ENCODE assay signal across 27 cellular contexts in genomic region chr6:51846531-51846930, GRCh38.
"Had no signal": no experiment of that assay in that cellular context is flagged by ENCODE, and none has a peak within 500 bp of the region (broad histone marks: within the 10 kb centered on the region; RNA-seq: fewer than 3 reads in every experiment).

No MANE protein-coding gene starts in this region.

- H3K27me3 Mint-ChIP-seq: naive thymus-derived CD4-positive, alpha-beta T cell; natural killer cell treated with Interleukin-12 subunit alpha and Interleukin-12 subunit beta and Interleukin-15 and Interleukin-18, amount 100 ng/mL, for 72 hours; progenitor cell of endocrine pancreas; stimulated activated memory B cell treated with anti-CD40 and anti-IgM and Interleukin-4, amounts not matched to agents 10 μg/mL and 1 μg/mL and 100 μg/mL, for 72 hours; stimulated activated naive CD8-positive, alpha-beta T cell treated with anti-CD3 and anti-CD28 coated beads, Interleukin-15, amount 100 ng/mL, for 72 hours had no signal

- H3K27ac Mint-ChIP-seq: naive thymus-derived CD4-positive, alpha-beta T cell; natural killer cell treated with Interleukin-12 subunit alpha and Interleukin-12 subunit beta and Interleukin-15 and Interleukin-18, amount 100 ng/mL, for 72 hours; progenitor cell of endocrine pancreas; stimulated activated memory B cell treated with anti-CD40 and anti-IgM and Interleukin-4, amounts not matched to agents 10 μg/mL and 1 μg/mL and 100 μg/mL, for 72 hours; stimulated activated naive CD8-positive, alpha-beta T cell treated with anti-CD3 and anti-CD28 coated beads, Interleukin-15, amount 100 ng/mL, for 72 hours; type B pancreatic cell had no signal

- DNase-seq: hippocampal formation; kidney glomerular epithelial cell; left colon; left lung; lower lobe of right lung; mammary epithelial cell; mesenchymal stem cell; midbrain; mucosa of descending colon; naive thymus-derived CD4-positive, alpha-beta T cell; ovary; right lobe of liver; stimulated activated CD4-positive, alpha-beta T cell treated with anti-CD3 and anti-CD28 coated beads, Interleukin-1b, Interleukin-23, amount 100 ng/mL, for 48 hours; stimulated activated CD4-positive, alpha-beta T cell treated with anti-CD3 and anti-CD28 coated beads, Interleukin-2, amount 100 ng/mL, for 48 hours; stimulated activated CD4-positive, alpha-beta T cell treated with anti-CD3 and anti-CD28 coated beads, Interleukin-4, amount 100 ng/mL, for 4 hours; stimulated activated CD8-positive, alpha-beta memory T cell treated with anti-CD3 and anti-CD28 coated beads, Interleukin-4, amount 100 ng/mL, for 48 hours; stimulated activated naive CD4-positive, alpha-beta T cell treated with Interleukin-2 at 50 U/mL for 16 hours; stimulated activated naive CD8-positive, alpha-beta T cell treated with anti-CD3 and anti-CD28 coated beads, Interleukin-15, amount 100 ng/mL, for 72 hours; substantia nigra; uterus had no signal

- H3K27ac ChIP-seq: left lung, lower lobe of right lung, ovary, right atrium auricular region, right lobe of liver, tibial nerve, uterus had no signal

- H3K9me3 ChIP-seq: left lung, lower lobe of right lung, mucosa of descending colon, ovary, right atrium auricular region, right lobe of liver, tibial nerve, uterus had no signal

- H3K4me1 Mint-ChIP-seq: naive thymus-derived CD4-positive, alpha-beta T cell; stimulated activated memory B cell treated with anti-CD40 and anti-IgM and Interleukin-4, amounts not matched to agents 10 μg/mL and 1 μg/mL and 100 μg/mL, for 72 hours; stimulated activated naive CD8-positive, alpha-beta T cell treated with anti-CD3 and anti-CD28 coated beads, Interleukin-15, amount 100 ng/mL, for 72 hours had no signal

- H3K27me3 ChIP-seq: left lung, ovary, right atrium auricular region, right lobe of liver, tibial nerve, uterus had no signal

- H3K4me3 ChIP-seq: left lung, lower lobe of right lung, mucosa of descending colon, ovary, right atrium auricular region, right lobe of liver, smooth muscle cell, tibial nerve, uterus had no signal

- H3K9me3 Mint-ChIP-seq: natural killer cell treated with Interleukin-12 subunit alpha and Interleukin-12 subunit beta and Interleukin-15 and Interleukin-18, amount 100 ng/mL, for 72 hours had no signal

- H3K36me3 ChIP-seq: left lung, lower lobe of right lung, ovary, right atrium auricular region, right lobe of liver, tibial nerve, uterus had no signal

- H3K36me3 Mint-ChIP-seq: naive thymus-derived CD4-positive, alpha-beta T cell; natural killer cell treated with Interleukin-12 subunit alpha and Interleukin-12 subunit beta and Interleukin-15 and Interleukin-18, amount 100 ng/mL, for 72 hours; stimulated activated memory B cell treated with anti-CD40 and anti-IgM and Interleukin-4, amounts not matched to agents 10 μg/mL and 1 μg/mL and 100 μg/mL, for 72 hours; type B pancreatic cell had no signal

- ATAC-seq: left colon; left lung; lower lobe of right lung; mucosa of descending colon; naive thymus-derived CD4-positive, alpha-beta T cell; natural killer cell treated with Interleukin-12 subunit alpha and Interleukin-12 subunit beta and Interleukin-15 and Interleukin-18, amount 100 ng/mL, for 72 hours; right lobe of liver; stimulated activated memory B cell treated with anti-CD40 and anti-IgM and Interleukin-4, amounts not matched to agents 10 μg/mL and 1 μg/mL and 100 μg/mL, for 72 hours; stimulated activated naive CD8-positive, alpha-beta T cell treated with anti-CD3 and anti-CD28 coated beads, Interleukin-15, amount 100 ng/mL, for 72 hours had no signal

- H3K4me3 Mint-ChIP-seq: naive thymus-derived CD4-positive, alpha-beta T cell; natural killer cell treated with Interleukin-12 subunit alpha and Interleukin-12 subunit beta and Interleukin-15 and Interleukin-18, amount 100 ng/mL, for 72 hours; stimulated activated memory B cell treated with anti-CD40 and anti-IgM and Interleukin-4, amounts not matched to agents 10 μg/mL and 1 μg/mL and 100 μg/mL, for 72 hours; stimulated activated naive CD8-positive, alpha-beta T cell treated with anti-CD3 and anti-CD28 coated beads, Interleukin-15, amount 100 ng/mL, for 72 hours; type B pancreatic cell had no signal

- H3K4me1 ChIP-seq: left lung, lower lobe of right lung, right atrium auricular region, right lobe of liver, tibial nerve, uterus had no signal
